1 cellular context compared by ENCODE assay signal in genomic region chr6:26553264-26553738, GRCh38.
TF ChIP-seq lines count a peak whose summit lies in the region.

No MANE protein-coding gene starts in this region.

TF ChIP-seq in H1, 55 proteins besides CTCF, POLR2A, EP300 and RAD21:
- TF ChIP-seq SIN3A (conservative IDR thresholded peaks at IDR 0.05 in 1 of 2, IDR thresholded peaks at IDR 0.05 in 1 of 2; ENCODE audit: low read depth in 1 of 2, low read length in 2 of 2) (peak; percentile 45 to 51; a peak in 3 of 4 replicates), KDM5A (IDR thresholded peaks at IDR 0.05; ENCODE audit: low read length) (no peak), NRF1 (IDR thresholded peaks at IDR 0.05; ENCODE audit: low read depth, low read length) (peak; percentile 30; the same call in 1 of the 2 replicates), SAP30 (IDR thresholded peaks at IDR 0.05; ENCODE audit: insufficient read depth, insufficient replicate concordance, low read length) (peak; percentile 29), ZNF274 (IDR thresholded peaks at IDR 0.05; ENCODE audit: borderline replicate concordance, extremely low read depth, low read length) (no peak), CHD2 (IDR thresholded peaks at IDR 0.05; ENCODE audit: low read length) (no peak), POU5F1 (IDR thresholded peaks at IDR 0.05; ENCODE audit: low read depth, low read length) (no peak), TAF7 (optimal IDR thresholded peaks at IDR 0.05; ENCODE audit: borderline replicate concordance, low read depth, low read length) (peak; percentile 63), BRCA1 (IDR thresholded peaks at IDR 0.05; ENCODE audit: low read depth, low read length) (no peak), GABPA (IDR thresholded peaks at IDR 0.05; ENCODE audit: borderline replicate concordance, insufficient read depth, low read length) (no peak), YY1 (IDR thresholded peaks at IDR 0.05; ENCODE audit: low read depth, low read length) (0 out of 2 replicates have a peak, but pooled peaks have one; percentile 15), CBX8 (IDR thresholded peaks at IDR 0.05; ENCODE audit: borderline replicate concordance, low read depth, low read length) (no peak), CEBPB (IDR thresholded peaks at IDR 0.05; ENCODE audit: low read depth, low read length) (peak; percentile 77; the same call in 1 of the 2 replicates), CREB1 (IDR thresholded peaks at IDR 0.05) (no peak), E2F6 (IDR thresholded peaks at IDR 0.05) (no peak), TEAD4 (IDR thresholded peaks at IDR 0.05; ENCODE audit: low read depth, low read length) (peak; percentile 83), SIX5 (IDR thresholded peaks at IDR 0.05; ENCODE audit: low read depth, low read length) (no peak), KDM1A (IDR thresholded peaks at IDR 0.05; ENCODE audit: borderline replicate concordance, low read length) (0 out of 2 replicates have a peak, but pooled peaks have one; percentile 27), JUND (IDR thresholded peaks at IDR 0.05; ENCODE audit: low read length) (no peak), GTF2F1 (IDR thresholded peaks at IDR 0.05; ENCODE audit: borderline replicate concordance, low read depth, low read length) (no peak), MAFK (IDR thresholded peaks at IDR 0.05; ENCODE audit: low read depth, low read length) (peak; percentile 81; the same call in 1 of the 2 replicates), POLR2AphosphoS5 (IDR thresholded peaks at IDR 0.05; ENCODE audit: low read depth, low read length) (no peak), CHD1 (IDR thresholded peaks at IDR 0.05; ENCODE audit: low read depth, low read length) (no peak), FOSL1 (IDR thresholded peaks at IDR 0.05; ENCODE audit: insufficient read depth, low read depth, low read length) (no peak), CBX5 (IDR thresholded peaks at IDR 0.05; ENCODE audit: low read depth, low read length) (no peak), SP2 (IDR thresholded peaks at IDR 0.05; ENCODE audit: low read length) (no peak), KDM4A (IDR thresholded peaks at IDR 0.05; ENCODE audit: low read depth, low read length, severe bottlenecking) (no peak), ATF3 (IDR thresholded peaks at IDR 0.05; ENCODE audit: insufficient read depth, low read depth, low read length) (no peak), JUN (IDR thresholded peaks at IDR 0.05; ENCODE audit: low read depth, low read length) (no peak), RXRA (IDR thresholded peaks at IDR 0.05; ENCODE audit: insufficient read depth, low read depth, low read length) (no peak), MAX (IDR thresholded peaks at IDR 0.05) (no peak), TBP (IDR thresholded peaks at IDR 0.05; ENCODE audit: low read depth, low read length) (peak; percentile 99), SP4 (IDR thresholded peaks at IDR 0.05; ENCODE audit: low read length) (0 out of 2 replicates have a peak, but pooled peaks have one; percentile 18), ASH2L (IDR thresholded peaks at IDR 0.05; ENCODE audit: low read length) (no peak), BACH1 (IDR thresholded peaks at IDR 0.05; ENCODE audit: low read length) (no peak), SUZ12 (IDR thresholded peaks at IDR 0.05; ENCODE audit: low read length) (no peak), EZH2 (IDR thresholded peaks at IDR 0.05; ENCODE audit: low read depth, low read length, severe bottlenecking) (no peak), TAF1 (IDR thresholded peaks at IDR 0.05; ENCODE audit: low read depth, low read length) (no peak), CHD7 (IDR thresholded peaks at IDR 0.05; ENCODE audit: insufficient replicate concordance, low read length) (no peak), USF2 (IDR thresholded peaks at IDR 0.05; ENCODE audit: low read length) (no peak), EGR1 (IDR thresholded peaks at IDR 0.05; ENCODE audit: borderline replicate concordance, low read depth, low read length) (no peak), CTBP2 (IDR thresholded peaks at IDR 0.05; ENCODE audit: borderline replicate concordance, insufficient read depth, insufficient read length, low read length) (no peak), SP1 (IDR thresholded peaks at IDR 0.05; ENCODE audit: low read depth, low read length) (0 out of 2 replicates have a peak, but pooled peaks have one; percentile 18), RNF2 (IDR thresholded peaks at IDR 0.05; ENCODE audit: borderline replicate concordance, low read depth, low read length, missing control alignments, poor library complexity, severe bottlenecking) (no peak), NANOG (IDR thresholded peaks at IDR 0.05; ENCODE audit: insufficient read depth, low read depth, low read length, poor library complexity, severe bottlenecking) (no peak), SRF (IDR thresholded peaks at IDR 0.05; ENCODE audit: low read depth, low read length) (no peak), HDAC6 (IDR thresholded peaks at IDR 0.05; ENCODE audit: low read depth, low read length) (no peak), SIRT6 (IDR thresholded peaks at IDR 0.05; ENCODE audit: low read length) (no peak), RFX5 (IDR thresholded peaks at IDR 0.05; ENCODE audit: borderline replicate concordance, low read depth, low read length) (no peak), ATF2 (IDR thresholded peaks at IDR 0.05; ENCODE audit: low read length) (no peak), BCL11A (IDR thresholded peaks at IDR 0.05; ENCODE audit: low read depth in 2 of 2, low read length in 2 of 2) (no peak), RBBP5 (IDR thresholded peaks at IDR 0.05; ENCODE audit: borderline replicate concordance, low read depth, low read length) (no peak; the same call in 1 of the 2 replicates), TCF12 (IDR thresholded peaks at IDR 0.05; ENCODE audit: low read depth, low read length) (no peak), PHF8 (conservative IDR thresholded peaks at IDR 0.05; ENCODE audit: low read depth, low read length) (no peak), HDAC2 (IDR thresholded peaks at IDR 0.05; ENCODE audit: borderline replicate concordance in 1 of 2, low read depth in 2 of 2, low read length in 2 of 2) (no peak; a peak in 1 of 4 replicates)
